ENCODE assay signal across 15 cellular contexts in genomic region chr9:127586096-127586495, GRCh38. TPM values are rescaled to one million over a fixed set of nuclear protein-coding genes. Genes with fewer than 3 reads are reported as not detected.
DNase-seq lines count a peak whose midpoint lies in the region; ATAC-seq and TF ChIP-seq lines count a peak whose summit lies in the region.
"Had no signal": no experiment of that assay in that cellular context is flagged by ENCODE, and none has a peak within 500 bp of the region (broad histone marks: within the 10 kb centered on the region; RNA-seq: fewer than 3 reads in every experiment).

No MANE protein-coding gene starts in this region.

- no peak for DNase-seq in stimulated activated naive CD8-positive, alpha-beta T cell treated with anti-CD3 and anti-CD28 coated beads, Interleukin-15, amount 100 ng/mL, for 72 hours
- no peak for DNase-seq in stimulated activated naive CD8-positive, alpha-beta T cell treated with anti-CD3 and anti-CD28 coated beads, Interleukin-15, Interleukin-2, amounts not matched to agents 100 U/mL and 50 U/mL, for 24 hours
- no peak for DNase-seq in chondrocyte (ENCODE audit: low spot score)
- DNase-seq in neural progenitor cell (ENCODE audit: low spot score) = no peak
- no peak for DNase-seq in kidney tubule cell (ENCODE audit: low spot score)
- DNase-seq in HuH-7 (ENCODE audit: low spot score) = no peak
- no peak for DNase-seq in NCI-H1048 (lab: John Stamatoyannopoulos, UW)
- no peak for DNase-seq in NCI-H2107 treated with DMSO at 0.1 percent for 48 hours (lab: John Stamatoyannopoulos, UW; ENCODE audit: unreplicated experiment)

- no peak for TF ChIP-seq CTCF in chondrocyte (IDR thresholded peaks at IDR 0.05)
- TF ChIP-seq CTCF in neural progenitor cell (IDR thresholded peaks at IDR 0.05) = no peak

- peak; percentile 35 for ATAC-seq in stimulated activated naive CD8-positive, alpha-beta T cell treated with anti-CD3 and anti-CD28 coated beads, Interleukin-15, amount 100 ng/mL, for 72 hours
- ATAC-seq in stimulated activated naive CD8-positive, alpha-beta T cell treated with anti-CD3 and anti-CD28 coated beads, Interleukin-15, Interleukin-2, amounts not matched to agents 100 U/mL and 50 U/mL, for 24 hours = no peak

- no peak overlapping the region for H3K4me2 ChIP-seq in neural progenitor cell
- H3K4me2 ChIP-seq: hepatocyte had no signal

- no peaks in the 10 kb centered on the region for H3K27me3 ChIP-seq in neural progenitor cell
- H3K27me3 ChIP-seq: hepatocyte, pancreas, stomach, uterus had no signal

- no peak overlapping the region for H3K4me3 ChIP-seq in neural progenitor cell
- H3K4me3 ChIP-seq: hepatocyte, pancreas, stomach, uterus had no signal

- no peak overlapping the region for H3K27ac Mint-ChIP-seq in stimulated activated naive CD8-positive, alpha-beta T cell treated with anti-CD3 and anti-CD28 coated beads, Interleukin-15, amount 100 ng/mL, for 72 hours
- H3K27ac Mint-ChIP-seq in chondrocyte (ENCODE audit: unreplicated experiment) (peak overlapping the region; percentile 35), neural progenitor cell (peak overlapping the region; percentile 4)
- H3K27ac Mint-ChIP-seq: CD8-positive, alpha-beta memory T cell; endodermal cell had no signal

- H3K36me3 Mint-ChIP-seq in chondrocyte (ENCODE audit: low read depth) (peaks cover 4% of the 10 kb centered on the region), neural progenitor cell (no peaks in the 10 kb centered on the region)
- H3K36me3 Mint-ChIP-seq: CD8-positive, alpha-beta memory T cell had no signal

- H4K20me1 ChIP-seq in neural progenitor cell (ENCODE audit: low read depth) = no peaks in the 10 kb centered on the region

- no peak overlapping the region for H3K9ac ChIP-seq in neural progenitor cell

- H3K4me1 Mint-ChIP-seq in stimulated activated naive CD8-positive, alpha-beta T cell treated with anti-CD3 and anti-CD28 coated beads, Interleukin-15, amount 100 ng/mL, for 72 hours = no peaks in the 10 kb centered on the region
- peaks cover 27% of the 10 kb centered on the region for H3K4me1 Mint-ChIP-seq in chondrocyte (ENCODE audit: low read depth)
- H3K4me1 Mint-ChIP-seq in neural progenitor cell = peaks cover 3% of the 10 kb centered on the region
- H3K4me1 Mint-ChIP-seq: CD8-positive, alpha-beta memory T cell; endodermal cell had no signal

- no peak overlapping the region for H3K4me3 Mint-ChIP-seq in stimulated activated naive CD8-positive, alpha-beta T cell treated with anti-CD3 and anti-CD28 coated beads, Interleukin-15, amount 100 ng/mL, for 72 hours
- H3K4me3 Mint-ChIP-seq in chondrocyte (ENCODE audit: unreplicated experiment) = no peak overlapping the region
- H3K4me3 Mint-ChIP-seq in neural progenitor cell = peak overlapping the region; percentile 43
- H3K4me3 Mint-ChIP-seq: CD8-positive, alpha-beta memory T cell; endodermal cell had no signal

- no peaks in the 10 kb centered on the region for H3K9me3 Mint-ChIP-seq in stimulated activated naive CD8-positive, alpha-beta T cell treated with anti-CD3 and anti-CD28 coated beads, Interleukin-15, amount 100 ng/mL, for 72 hours
- peaks cover 5% of the 10 kb centered on the region for H3K9me3 Mint-ChIP-seq in chondrocyte (ENCODE audit: low read depth)
- no peaks in the 10 kb centered on the region for H3K9me3 Mint-ChIP-seq in neural progenitor cell
- H3K9me3 Mint-ChIP-seq: CD8-positive, alpha-beta memory T cell; endodermal cell had no signal

- no peak overlapping the region for H3K27ac ChIP-seq in neural progenitor cell
- H3K27ac ChIP-seq: hepatocyte, HL-60, pancreas, uterus had no signal

- H2AFZ ChIP-seq in neural progenitor cell (replicated peaks) = peak overlapping the region; percentile 58
- H2AFZ ChIP-seq: hepatocyte had no signal

- no peaks in the 10 kb centered on the region for H3K36me3 ChIP-seq in neural progenitor cell
- H3K36me3 ChIP-seq: pancreas, stomach, uterus had no signal

- no peaks in the 10 kb centered on the region for H3F3A ChIP-seq in neural progenitor cell (ENCODE audit: low read depth)

- H3K4me1 ChIP-seq in neural progenitor cell = no peaks in the 10 kb centered on the region
- H3K4me1 ChIP-seq: uterus had no signal

- H3K79me2 ChIP-seq in neural progenitor cell (ENCODE audit: low read depth) = no peaks in the 10 kb centered on the region
- H3K79me2 ChIP-seq: hepatocyte had no signal

- H3K27me3 Mint-ChIP-seq in stimulated activated naive CD8-positive, alpha-beta T cell treated with anti-CD3 and anti-CD28 coated beads, Interleukin-15, amount 100 ng/mL, for 72 hours = peaks cover 22% of the 10 kb centered on the region
- H3K27me3 Mint-ChIP-seq in chondrocyte (ENCODE audit: low read depth) (no peaks in the 10 kb centered on the region), neural progenitor cell (ENCODE audit: insufficient read depth, low read depth) (peaks cover 6% of the 10 kb centered on the region)

- H3K9me3 ChIP-seq in neural progenitor cell (ENCODE audit: low read depth) = no peaks in the 10 kb centered on the region
- H3K9me3 ChIP-seq: pancreas, stomach, uterus had no signal

RNA-seq across cellular contexts. Expression of gene STXBP1, which starts 26.0 kb away (rescaled TPM):
- total RNA-seq in chondrocyte (40.7 to 45.3 TPM (median 41.6 TPM) in 3 replicates), neural progenitor cell (ENCODE audit: low replicate concordance) (12.0 and 23.1 TPM in 2 replicates)

Comparison
In these comparisons a context has a peak if more than half of its experiments do, and no peak if none do; other contexts are left out.
1. H3K27ac Mint-ChIP-seq: peak in chondrocyte (single experiment) and neural progenitor cell (single experiment); none in stimulated activated naive CD8-positive, alpha-beta T cell treated with anti-CD3 and anti-CD28 coated beads, Interleukin-15, amount 100 ng/mL, for 72 hours (0 of 2).